ENCODE assay signal across 21 cellular contexts in the genomic region with DNA sequence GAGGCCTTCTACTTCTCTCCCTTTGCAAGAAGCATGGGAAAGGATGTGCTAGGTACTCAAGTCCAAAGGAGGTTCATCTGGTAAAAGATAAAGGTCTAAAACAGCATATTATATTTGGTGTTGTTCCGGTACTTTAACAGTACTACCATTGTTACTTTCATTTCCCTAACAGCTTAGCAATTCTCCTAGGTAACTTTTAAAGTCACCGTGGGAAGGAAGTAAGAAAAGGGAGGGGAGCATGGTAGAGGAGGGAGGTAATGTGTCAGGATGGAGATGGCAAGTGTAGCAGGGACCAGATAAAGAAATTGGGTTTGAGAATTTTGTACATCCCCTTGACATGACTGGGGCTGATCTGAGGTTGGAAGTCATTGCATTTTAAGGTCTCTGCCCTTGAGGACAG.
"Had no signal": no experiment of that assay in that cellular context is flagged by ENCODE, and none has a peak within 500 bp of the region (broad histone marks: within the 10 kb centered on the region; RNA-seq: fewer than 3 reads in every experiment).

No MANE protein-coding gene starts in this region.

- H3K36me3 ChIP-seq: esophagus muscularis mucosa, left lung, right atrium auricular region, transverse colon, vagina had no signal

- DNase-seq: activated B cell treated with CpG ODN at 0.5 μM for 24 hours; activated CD4-positive, alpha-beta T cell treated with anti-CD3 and anti-CD28 coated beads for 48 hours; activated CD8-positive, alpha-beta memory T cell treated with anti-CD3 and anti-CD28 coated beads, Interleukin-2, amount 50 U/mL, for 4 hours; activated CD8-positive, alpha-beta T cell treated with anti-CD3 and anti-CD28 coated beads for 36 hours; activated gamma-delta T cell; activated T-cell treated with anti-CD3 and anti-CD28 coated beads, Interleukin-2, amount 50 U/mL, for 72 hours; amniotic stem cell; caudate nucleus; islet precursor cell; left lung; nucleus accumbens; stimulated activated CD4-positive, alpha-beta T cell treated with anti-CD3 and anti-CD28 coated beads, Interleukin-15, amount 100 ng/mL, for 24 hours; stimulated activated CD4-positive, alpha-beta T cell treated with anti-CD3 and anti-CD28 coated beads, Interleukin-4, amount 100 ng/mL, for 1 hour; stimulated activated naive CD4-positive, alpha-beta T cell; transverse colon had no signal

- H3K9me3 ChIP-seq: esophagus muscularis mucosa, left lung, right atrium auricular region, transverse colon, vagina had no signal

- FAIRE-seq: colon had no signal

- H3K4me1 ChIP-seq: right atrium auricular region had no signal

- H3K4me3 ChIP-seq: esophagus muscularis mucosa, hepatocyte, left lung, right atrium auricular region, skin epidermis, transverse colon, vagina had no signal

- H3K27ac ChIP-seq: esophagus muscularis mucosa, hepatocyte, left lung, right atrium auricular region, skin epidermis, transverse colon, vagina had no signal

- H3K27me3 ChIP-seq: esophagus muscularis mucosa, hepatocyte, left lung, right atrium auricular region, transverse colon, vagina had no signal

- ATAC-seq: activated CD8-positive, alpha-beta T cell treated with anti-CD3 and anti-CD28 coated beads for 36 hours; activated T-cell treated with anti-CD3 and anti-CD28 coated beads, Interleukin-2, amount 50 U/mL, for 72 hours; left lung had no signal

- H3K4me2 ChIP-seq: hepatocyte had no signal
